In the genomic region with DNA sequence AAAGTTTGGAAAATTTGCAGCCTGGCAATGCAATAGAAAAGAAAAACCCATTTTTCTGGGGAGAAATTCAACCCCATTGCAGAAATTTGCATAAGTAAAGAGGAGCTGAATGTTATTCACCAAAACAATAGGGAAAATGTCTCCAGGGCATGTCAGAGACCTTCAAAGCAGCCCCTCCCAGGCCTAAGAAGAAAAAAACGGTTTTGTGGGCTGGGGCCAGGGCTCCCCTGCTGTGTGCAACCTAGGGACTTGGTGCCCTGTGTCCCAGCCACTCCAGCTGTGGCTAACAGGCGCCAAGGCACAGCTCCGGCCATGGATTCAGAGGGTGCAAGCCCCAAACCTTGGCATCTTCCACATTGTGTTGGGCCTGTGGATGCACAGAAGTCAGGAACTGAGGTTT, we compare ENCODE assay signal across 16 cellular contexts.
A peak's percentile ranks its signal among the peaks of the same experiment; 100 is the strongest.
DNase-seq lines count a peak whose midpoint lies in the region; ATAC-seq, FAIRE-seq and TF ChIP-seq lines count a peak whose summit lies in the region.
"Had no signal": no experiment of that assay in that cellular context is flagged by ENCODE, and none has a peak within 500 bp of the region (broad histone marks: within the 10 kb centered on the region; RNA-seq: fewer than 3 reads in every experiment).

No MANE protein-coding gene starts in this region.

- FAIRE-seq in pancreas (lab: Jason Lieb, UNC): no peak
- FAIRE-seq: GM12878, HTR-8/SVneo had no signal

- no peaks in the 10 kb centered on the region for H3K27me3 ChIP-seq in HUES6 (ENCODE audit: control insufficient read depth, insufficient read depth, low read length)
- no peaks in the 10 kb centered on the region for H3K27me3 ChIP-seq in pancreas
- no peaks in the 10 kb centered on the region for H3K27me3 ChIP-seq in tibial artery

- peaks cover 59% of the 10 kb centered on the region for H3K36me3 Mint-ChIP-seq in WTC11

- no peak for TF ChIP-seq CTCF in WTC11 (IDR thresholded peaks at IDR 0.05)
- TF ChIP-seq CTCF in pancreas (IDR thresholded peaks at IDR 0.05): no peak
- no peak for TF ChIP-seq CTCF in tibial artery (IDR thresholded peaks at IDR 0.05)

- H3K27ac Mint-ChIP-seq in WTC11: no peak overlapping the region; the same call in 1 of the 2 replicates
- H3K27ac Mint-ChIP-seq: CD14-positive monocyte, HFFc6 had no signal

- H3K4me3 ChIP-seq in HUES6 (ENCODE audit: low read depth, low read length) (no peak overlapping the region), pancreas (no peak overlapping the region), tibial artery (no peak overlapping the region)
- H3K4me3 ChIP-seq: GM12878, GM23248 had no signal

- peak; percentile 86 for ATAC-seq in WTC11
- no peak for ATAC-seq in pancreas
- ATAC-seq: GM12878 had no signal

- no peak overlapping the region for H3K4me3 Mint-ChIP-seq in WTC11
- H3K4me3 Mint-ChIP-seq: CD14-positive monocyte, HFFc6 had no signal

- POLR2A ChIA-PET in WTC11 (lab: Charles Lee): no interaction called here

- CTCF ChIA-PET in WTC11 (lab: Charles Lee): interaction anchor here (0.7 to 1.7 kb wide), 2 partner anchors 87 to 163 kb away, joined by 4 read pairs; no protein-coding TSS in a partner anchor

- peaks cover 30% of the 10 kb centered on the region for H3K4me1 Mint-ChIP-seq in WTC11
- H3K4me1 Mint-ChIP-seq: CD14-positive monocyte had no signal

- peak; percentile 83 for DNase-seq in ELF-1 (ENCODE audit: low read depth, low spot score)
- peak; percentile 40 for DNase-seq in WTC11 (ENCODE audit: low spot score)
- peak; percentile 23 for DNase-seq in iPS-NIHi11 (ENCODE audit: low spot score)
- DNase-seq in pancreas: no peak
- DNase-seq in MV-4-11 (lab: John Stamatoyannopoulos, UW): no peak
- DNase-seq in tibial artery: no peak
- DNase-seq: GM23248, HCEC 1CT, HFFc6, IMR-90, KBM-7 had no signal

- H3K27me3 Mint-ChIP-seq in WTC11 (ENCODE audit: low read depth): peaks cover 32% of the 10 kb centered on the region

- H3K36me3 ChIP-seq in HUES6 (ENCODE audit: control insufficient read depth, insufficient read depth, low read length) (no peaks in the 10 kb centered on the region; the same call in 1 of the 2 replicates), pancreas (no peaks in the 10 kb centered on the region), tibial artery (no peaks in the 10 kb centered on the region)

- H3K4me1 ChIP-seq in HUES6 (ENCODE audit: control insufficient read depth, insufficient read depth, low read length) (peaks cover 14% of the 10 kb centered on the region), pancreas (no peaks in the 10 kb centered on the region), tibial artery (no peaks in the 10 kb centered on the region)

- H3K9me3 ChIP-seq in HUES6 (ENCODE audit: control insufficient read depth, insufficient read depth, low read depth, low read length) (peaks cover 20% of the 10 kb centered on the region), pancreas (no peaks in the 10 kb centered on the region), tibial artery (no peaks in the 10 kb centered on the region)

- H3K9ac ChIP-seq in HUES6 (ENCODE audit: low read length): peak overlapping the region; percentile 23
- H3K9ac ChIP-seq: GM23248 had no signal

- H3K27ac ChIP-seq in HUES6 (ENCODE audit: low read depth, low read length) (peak overlapping the region; percentile 68; the same call in 1 of the 2 replicates), pancreas (no peak overlapping the region), tibial artery (no peak overlapping the region)
- H3K27ac ChIP-seq: 22Rv1, GM23248 had no signal

- 78 to 79% methylated on average over 3 of the region's 3 CpGs for WGBS in pancreas, 2 donors

- intact Hi-C loops in pancreas (cut with DNase I) (no loop called here), tibial artery (cut with DNase I; ENCODE audit: low total_unique reads) (no loop called here)

- H3K9me3 Mint-ChIP-seq in WTC11: peaks cover 59% of the 10 kb centered on the region

TF ChIP-seq in WTC11, 78 proteins besides CTCF, POLR2A, EP300 and RAD21:
- peak; percentile 54; the same call in 1 of the 2 replicates for TF ChIP-seq TEAD1 (CRISPR knock-in tag; IDR thresholded peaks at IDR 0.05)
- no peak for TF ChIP-seq NFYB (CRISPR knock-in tag; conservative IDR thresholded peaks at IDR 0.05; ENCODE audit: low read depth)
- no peak for TF ChIP-seq RORB (CRISPR knock-in tag; IDR thresholded peaks at IDR 0.05)
- TF ChIP-seq GABPB1 (CRISPR knock-in tag; IDR thresholded peaks at IDR 0.05): no peak
- TF ChIP-seq NR3C1 (CRISPR knock-in tag; conservative IDR thresholded peaks at IDR 0.05; ENCODE audit: low read depth): no peak

Comparison
In these comparisons a context has a peak if more than half of its experiments do, and no peak if none do; other contexts are left out.
1. DNase-seq: peak in ELF-1 (single experiment), WTC11 (single experiment) and iPS-NIHi11 (single experiment); none in pancreas (0 of 6), MV-4-11 (single experiment) and tibial artery (0 of 2).